Comparison of ENCODE assay signal across 24 cellular contexts in genomic region chr1:234330843-234331215, GRCh38. TPM values are rescaled to one million over a fixed set of nuclear protein-coding genes. Genes with fewer than 3 reads are reported as not detected.
A peak's percentile ranks its signal among the peaks of the same experiment; 100 is the strongest.
DNase-seq lines count a peak whose midpoint lies in the region; ATAC-seq, FAIRE-seq and TF ChIP-seq lines count a peak whose summit lies in the region.
"Had no signal": no experiment of that assay in that cellular context is flagged by ENCODE, and none has a peak within 500 bp of the region (broad histone marks: within the 10 kb centered on the region; RNA-seq: fewer than 3 reads in every experiment).

No MANE protein-coding gene starts in this region.

- H3K27ac ChIP-seq in K562 (ENCODE audit: extremely low read depth, low read depth, low read length): no peak overlapping the region
- H3K27ac ChIP-seq: PC-9, SK-N-MC had no signal

- intact Hi-C loops in K562 (cut with micrococcal nuclease): no loop called here

- H3K27me3 Mint-ChIP-seq in stimulated activated memory B cell treated with anti-CD40 and anti-IgM and Interleukin-4, amounts not matched to agents 10 μg/mL and 1 μg/mL and 100 μg/mL, for 72 hours: peaks cover 30% of the 10 kb centered on the region

- no peaks in the 10 kb centered on the region for H3K9me1 ChIP-seq in K562 (ENCODE audit: control insufficient read depth, insufficient read depth, low read length)

- H3K36me3 ChIP-seq in K562 (ENCODE audit: control insufficient read depth, insufficient read depth, low read length): no peaks in the 10 kb centered on the region

- no peak for ATAC-seq in K562
- ATAC-seq in stimulated activated memory B cell treated with anti-CD40 and anti-IgM and Interleukin-4, amounts not matched to agents 10 μg/mL and 1 μg/mL and 100 μg/mL, for 72 hours: no peak
- ATAC-seq in HG03442 (IDR thresholded peaks at IDR 0.05; ENCODE audit: unreplicated experiment): no peak
- ATAC-seq: CD8-positive, alpha-beta T cell; GM12878 had no signal

- H3K36me3 Mint-ChIP-seq in stimulated activated memory B cell treated with anti-CD40 and anti-IgM and Interleukin-4, amounts not matched to agents 10 μg/mL and 1 μg/mL and 100 μg/mL, for 72 hours: peaks cover 5% of the 10 kb centered on the region
- H3K36me3 Mint-ChIP-seq: CD8-positive, alpha-beta T cell had no signal

- H3K4me1 Mint-ChIP-seq in stimulated activated memory B cell treated with anti-CD40 and anti-IgM and Interleukin-4, amounts not matched to agents 10 μg/mL and 1 μg/mL and 100 μg/mL, for 72 hours: peaks cover 25% of the 10 kb centered on the region

- no peaks in the 10 kb centered on the region; a peak in 3 of 5 replicates for H3K4me1 ChIP-seq in K562 (replicated peaks in 1 of 2; ENCODE audit: control insufficient read depth in 2 of 2, insufficient read depth in 2 of 2, low read length in 2 of 2)

- in situ Hi-C loops in K562 (cut with MboI): no loop called here

- no peak overlapping the region for H2AFZ ChIP-seq in K562 (ENCODE audit: low read depth, low read length)
- H2AFZ ChIP-seq: PC-9 had no signal

- H3K27ac Mint-ChIP-seq in stimulated activated memory B cell treated with anti-CD40 and anti-IgM and Interleukin-4, amounts not matched to agents 10 μg/mL and 1 μg/mL and 100 μg/mL, for 72 hours: peak overlapping the region; percentile 29
- H3K27ac Mint-ChIP-seq: CD8-positive, alpha-beta T cell; HFFc6 had no signal

- 9% methylated on average over 4 of the region's 4 CpGs for WGBS in K562 (ENCODE audit: insufficient coverage, low coverage, missing lambda C conversion rate)

- peaks cover 0 to 13% of the 10 kb centered on the region in 2 experiments; a peak in 4 of 5 replicates for H3K27me3 ChIP-seq in K562 (ENCODE audit: control insufficient read depth in 2 of 2, insufficient read depth in 2 of 2, low read length in 2 of 2)

- TF ChIP-seq POLR2A in NB4 (IDR thresholded peaks at IDR 0.05; ENCODE audit: extremely low read depth, insufficient read length) (no peak), K562 (conservative IDR thresholded peaks at IDR 0.05) (no peak)

- peaks cover 4% of the 10 kb centered on the region for H3K9me3 Mint-ChIP-seq in stimulated activated memory B cell treated with anti-CD40 and anti-IgM and Interleukin-4, amounts not matched to agents 10 μg/mL and 1 μg/mL and 100 μg/mL, for 72 hours

- H3K4me3 Mint-ChIP-seq in stimulated activated memory B cell treated with anti-CD40 and anti-IgM and Interleukin-4, amounts not matched to agents 10 μg/mL and 1 μg/mL and 100 μg/mL, for 72 hours: peak overlapping the region; percentile 24
- H3K4me3 Mint-ChIP-seq: CD8-positive, alpha-beta T cell; HFFc6 had no signal

- DNase-seq in SIG-M5 treated with dmso at 0.1 percent for 504 hours (lab: John Stamatoyannopoulos, UW; ENCODE audit: unreplicated experiment) (peak; percentile 18), SIG-M5 (lab: John Stamatoyannopoulos, UW) (no peak), NB4 (ENCODE audit: low read depth) (peak; percentile 49), K562 (ENCODE audit: extremely low read depth in 1 of 4, low spot score in 3 of 4) (no peak), HCEC 1CT (no peak), SHP77 treated with DMSO at 0.1 percent for 48 hours (lab: John Stamatoyannopoulos, UW) (no peak)
- DNase-seq: 8988T; CD8-positive, alpha-beta T cell; DMS79; GDM1; HFFc6; NCI-H1436 treated with DMSO at 0.1 percent for 48 hours; NCI-H2029 treated with DMSO at 0.1 percent for 48 hours; NCI-H2171 treated with DMSO at 0.1 percent for 48 hours; NCI-H446 treated with DMSO at 0.1 percent for 48 hours; NCI-H748 treated with DMSO at 0.1 percent for 48 hours; PC-9; T-helper 1 cell had no signal

- no peak for TF ChIP-seq RAD21 in K562 (CRISPR knock-in tag; conservative IDR thresholded peaks at IDR 0.05 in 1 of 2, IDR thresholded peaks at IDR 0.05 in 1 of 2)

- BruUV-seq in K562 (replicated peaks; lab: Mats Ljungman, UMichigan): no TSS peak

- CTCF ChIA-PET in K562 (lab: Yijun Ruan, JAX; ENCODE audit: low intra/inter-chr PET ratio): no interaction called here

- H3K4me3 ChIP-seq in NB4 (ENCODE audit: low read depth, low read length) (no peak overlapping the region), K562 (no peak overlapping the region)
- H3K4me3 ChIP-seq: GM12878, PC-9, SK-N-MC had no signal

- H4K20me1 ChIP-seq in K562 (replicated peaks; ENCODE audit: control insufficient read depth, insufficient read depth, low read length): no peaks in the 10 kb centered on the region

- TF ChIP-seq CTCF in NB4 (IDR thresholded peaks at IDR 0.05; ENCODE audit: low read depth, low read length) (no peak), K562 (IDR thresholded peaks at IDR 0.05 in 2 of 3, conservative IDR thresholded peaks at IDR 0.05 in 1 of 3; ENCODE audit: insufficient read depth in 2 of 3, low read depth in 1 of 3, low read length in 3 of 3) (no peak)

- TF ChIP-seq EP300 in K562 (IDR thresholded peaks at IDR 0.05; ENCODE audit: low read length): no peak

- POLR2A ChIA-PET in K562 (lab: Yijun Ruan, JAX): interaction anchor here (0.5 to 1.8 kb wide), 5 partner anchors 11 to 191 kb away, joined by 3 to 7 read pairs (median 4); partner anchors contain the start of gene COA6

- no peak overlapping the region for H3K9ac ChIP-seq in K562 (ENCODE audit: insufficient read depth in 1 of 2, low read depth in 2 of 2, low read length in 2 of 2)

- no peak for FAIRE-seq in K562 (lab: Jason Lieb, UNC)
- FAIRE-seq: D721Med, GM18507 had no signal

- no peaks in the 10 kb centered on the region for H3K9me3 ChIP-seq in K562 (replicated peaks; ENCODE audit: control insufficient read depth, insufficient read depth, low read depth, low read length)

- no peak overlapping the region for H3K4me2 ChIP-seq in K562 (ENCODE audit: insufficient read depth, low read length)
- H3K4me2 ChIP-seq: PC-9 had no signal

- H3K79me2 ChIP-seq in K562 (ENCODE audit: control insufficient read depth, insufficient read depth, low read length): no peaks in the 10 kb centered on the region

TF ChIP-seq in K562, 482 proteins besides CTCF, POLR2A, EP300 and RAD21:
- TF ChIP-seq POLR2AphosphoS5 (IDR thresholded peaks at IDR 0.05; ENCODE audit: control insufficient read depth, insufficient read depth, low read depth, low read length): no peak
- TF ChIP-seq ZNF121 (CRISPR knock-in tag; conservative IDR thresholded peaks at IDR 0.05): 0 out of 2 replicates have a peak, but pooled peaks have one; percentile 4

RNA-seq across cellular contexts. Expression of gene COA6, which starts 42.4 kb away (rescaled TPM):
- 11.0 and 11.3 TPM in 2 replicates for total RNA-seq in K562 (2011; cell fraction: chromatin; rRNA removed; ENCODE audit: low replicate concordance)
- total RNA-seq in K562 (2011; cell fraction: nucleolus; rRNA removed): 18.5 and 22.6 TPM in 2 replicates
- 18.0 and 19.1 TPM in 2 replicates for total RNA-seq in K562 (2011; cell fraction: nucleoplasm; rRNA removed)
- total RNA-seq in K562 (2014; rRNA removed) (92.1 and 131 TPM in 2 replicates), K562 (2014; rRNA removed; fragmentation: Illumina TruSeq; extraction: Trizol) (134 and 151 TPM in 2 replicates), K562 (2015; rRNA removed; fragmentation: Illumina TruSeq; extraction: Trizol) (155 and 158 TPM in 2 replicates), K562 (2021) (102 and 112 TPM in 2 replicates)
- polyA plus RNA-seq in K562 (2011; rRNA removed) (50.3 and 77.7 TPM in 2 replicates), K562 (2014; fragmentation: Illumina TruSeq; extraction: Trizol) (91.5 and 119 TPM in 2 replicates), K562 (2014; fragmentation: Nextera tagmentation; extraction: Ambion mirVana) (100 to 1,000 TPM; 171 to 187 TPM), K562 (2014; rRNA removed) (172 and 190 TPM in 2 replicates)
- polyA plus RNA-seq in K562 (2011; cell fraction: cytosol; rRNA removed): 36.7 and 39.3 TPM in 2 replicates
- polyA plus RNA-seq in K562 (2011; cell fraction: nucleus; rRNA removed): 17.7 and 23.9 TPM in 2 replicates
- polyA plus RNA-seq in K562 (2012): 96.2 and 170 TPM in 2 replicates
- 12.1 and 12.6 TPM in 2 replicates for polyA minus RNA-seq in K562 (2011; rRNA and poly(A)+ RNA removed)
- 16.4 and 25.5 TPM in 2 replicates for polyA minus RNA-seq in K562 (2011; cell fraction: cytosol; rRNA and poly(A)+ RNA removed)
- 15.6 and 20.1 TPM in 2 replicates for polyA minus RNA-seq in K562 (2011; cell fraction: nucleus; rRNA and poly(A)+ RNA removed)

Comparison
In these comparisons a context has a peak if more than half of its experiments do, and no peak if none do; other contexts are left out.
1. DNase-seq: peak in SIG-M5 treated with dmso at 0.1 percent for 504 hours (single experiment) and NB4 (single experiment); none in SIG-M5 (single experiment), K562 (0 of 4), HCEC 1CT (single experiment) and SHP77 treated with DMSO at 0.1 percent for 48 hours (single experiment).